20 cellular contexts compared by ENCODE assay signal in the genomic region with DNA sequence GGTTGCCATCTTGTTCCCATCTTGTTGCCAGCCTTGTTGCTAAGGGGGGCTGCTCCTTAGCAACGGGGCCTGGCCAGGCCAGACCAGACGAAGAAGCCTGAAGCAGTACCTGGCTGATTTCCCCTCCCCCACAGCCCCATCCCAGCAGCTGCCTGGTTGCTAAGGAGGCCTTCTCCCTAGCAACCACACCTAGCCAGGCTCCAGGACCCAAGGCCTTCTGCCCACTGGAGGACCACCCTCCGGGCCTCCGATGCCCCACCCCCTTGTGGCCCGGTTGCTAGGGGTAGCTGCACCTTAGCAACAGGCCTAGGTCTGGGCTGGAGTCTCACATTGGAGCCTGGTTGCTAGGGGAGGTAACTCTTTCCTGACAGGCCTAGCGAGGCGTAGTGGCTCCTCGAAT. TPM values are rescaled to one million over a fixed set of nuclear protein-coding genes. Genes with fewer than 3 reads are reported as not detected.
DNase-seq lines count a peak whose midpoint lies in the region; ATAC-seq and TF ChIP-seq lines count a peak whose summit lies in the region.
"Had no signal": no experiment of that assay in that cellular context is flagged by ENCODE, and none has a peak within 500 bp of the region (broad histone marks: within the 10 kb centered on the region; RNA-seq: fewer than 3 reads in every experiment).

No MANE protein-coding gene starts in this region.

- H3K4me3 ChIP-seq in neuronal stem cell (ENCODE audit: low read length in 2 of 2) (no peak overlapping the region), PC-9 (no peak overlapping the region)
- H3K4me3 ChIP-seq: A549, ascending aorta, gastrocnemius medialis, GM23248, lower lobe of right lung, SJCRH30, upper lobe of right lung had no signal

- H3K9me3 ChIP-seq in neuronal stem cell (replicated peaks in 1 of 2; ENCODE audit: control insufficient read depth in 2 of 2, insufficient read depth in 1 of 2, low read depth in 1 of 2, low read length in 2 of 2), result no peaks in the 10 kb centered on the region
- no peaks in the 10 kb centered on the region for H3K9me3 ChIP-seq in PC-9 (ENCODE audit: insufficient read depth, low read depth)
- H3K9me3 ChIP-seq: A549, ascending aorta, gastrocnemius medialis, lower lobe of right lung, SJCRH30, upper lobe of right lung had no signal

- H3K23ac ChIP-seq in neuronal stem cell (ENCODE audit: low read depth, low read length, poor library complexity), result no peak overlapping the region

- peaks cover 9% of the 10 kb centered on the region for H3K79me2 ChIP-seq in PC-9 (ENCODE audit: low read depth)

- intact Hi-C loops in PC-9 (cut with micrococcal nuclease; ENCODE audit: unreplicated experiment), result no loop called here

- H3K4me1 ChIP-seq in neuronal stem cell (ENCODE audit: control insufficient read depth in 2 of 2, insufficient read depth in 1 of 2, low read depth in 1 of 2, low read length in 2 of 2), result peaks cover 8 to 13% of the 10 kb centered on the region in 2 donors
- 0 out of 2 replicates have a peak, but pooled peaks cover 3% of the 10 kb centered on the region for H3K4me1 ChIP-seq in PC-9 (replicated peaks; ENCODE audit: insufficient read depth)
- H3K4me1 ChIP-seq: SJCRH30, upper lobe of right lung had no signal

- H3K18ac ChIP-seq in neuronal stem cell (ENCODE audit: low read length), result peak overlapping the region; percentile 87

- H2AFZ ChIP-seq in neuronal stem cell (ENCODE audit: low read length), result peak overlapping the region; percentile 69
- no peak overlapping the region for H2AFZ ChIP-seq in PC-9
- H2AFZ ChIP-seq: GM23248 had no signal

- peak overlapping the region; percentile 52 for H4K8ac ChIP-seq in neuronal stem cell (ENCODE audit: low read depth, low read length)

- WGBS in neuronal stem cell (ENCODE audit: extremely low coverage in 2 of 2, insufficient read length in 2 of 2, insufficient replicate concordance in 1 of 2), 2 donors, result no CpG with 5 or more reads among the region's 8 CpGs

- H2BK120ac ChIP-seq in neuronal stem cell (ENCODE audit: low read depth, low read length), result no peak overlapping the region

- H2BK12ac ChIP-seq in neuronal stem cell (ENCODE audit: low read length), result peak overlapping the region; percentile 14

- peak overlapping the region; percentile 32 for H2BK15ac ChIP-seq in neuronal stem cell (ENCODE audit: low read length)

- no TSS peak for BruUV-seq in PC-9 (replicated peaks; lab: Mats Ljungman, UMichigan)

- H3K14ac ChIP-seq in neuronal stem cell (ENCODE audit: low read length), result no peak overlapping the region

- peak; percentile 10 for DNase-seq in NCI-H345 (lab: John Stamatoyannopoulos, UW)
- no peak for DNase-seq in NCI-H345 treated with DMSO at 0.1 percent for 48 hours (lab: John Stamatoyannopoulos, UW; ENCODE audit: unreplicated experiment)
- DNase-seq in NCI-H1930 (lab: John Stamatoyannopoulos, UW), result peak; percentile 25 to 35
- peak; percentile 72 for DNase-seq in ecto neural progenitor cell (ENCODE audit: low spot score)
- no peak for DNase-seq in neuronal stem cell (ENCODE audit: low spot score)
- no peak for DNase-seq in PC-9
- DNase-seq: activated CD8-positive, alpha-beta memory T cell treated with anti-CD3 and anti-CD28 coated beads, Interleukin-2, amount 50 U/mL, for 4 hours; activated naive CD4-positive, alpha-beta T cell treated with Interleukin-2 at 50 U/mL for 16 hours; gastrocnemius medialis; GM23248; lower lobe of right lung; naive thymus-derived CD4-positive, alpha-beta T cell; NCI-H1694 treated with DMSO at 0.1 percent for 48 hours; SJCRH30; upper lobe of right lung had no signal

- H2BK5ac ChIP-seq in neuronal stem cell (ENCODE audit: low read length), result peak overlapping the region; percentile 60

- POLR2A ChIA-PET in PC-9 (lab: Charles Lee; ENCODE audit: unreplicated experiment), result no interaction called here

- H3K36me3 ChIP-seq in neuronal stem cell (replicated peaks in 1 of 2; ENCODE audit: control insufficient read depth in 2 of 2, insufficient read depth in 2 of 2, low read length in 2 of 2), result no peaks in the 10 kb centered on the region
- H3K36me3 ChIP-seq in PC-9 (ENCODE audit: low read depth), result no peaks in the 10 kb centered on the region
- H3K36me3 ChIP-seq: ascending aorta, gastrocnemius medialis, lower lobe of right lung, SJCRH30, upper lobe of right lung had no signal

- CTCF ChIA-PET in PC-9 (lab: Charles Lee), result no interaction called here

- H3K27me3 ChIP-seq in neuronal stem cell (ENCODE audit: control insufficient read depth in 3 of 3, insufficient read depth in 3 of 3, low read depth in 1 of 3, low read length in 3 of 3) (no peaks in the 10 kb centered on the region), PC-9 (ENCODE audit: insufficient read depth, low read depth) (no peaks in the 10 kb centered on the region)
- H3K27me3 ChIP-seq: ascending aorta, gastrocnemius medialis, SJCRH30, upper lobe of right lung had no signal

- ATAC-seq in GM21737 (IDR thresholded peaks at IDR 0.05; ENCODE audit: unreplicated experiment) (no peak), HG03432 (IDR thresholded peaks at IDR 0.05; ENCODE audit: unreplicated experiment) (no peak)
- ATAC-seq: A549; gastrocnemius medialis; lower lobe of right lung; naive thymus-derived CD4-positive, alpha-beta T cell; upper lobe of right lung had no signal

- H3K27ac ChIP-seq in neuronal stem cell (replicated peaks; ENCODE audit: low read length) (peak overlapping the region; percentile 37), PC-9 (no peak overlapping the region)
- H3K27ac ChIP-seq: A549, ascending aorta, gastrocnemius medialis, GM23248, lower lobe of right lung, SJCRH30, upper lobe of right lung had no signal

- TF ChIP-seq CTCF in PC-9 (conservative IDR thresholded peaks at IDR 0.05), result no peak

- peaks cover 22% of the 10 kb centered on the region for H3F3A ChIP-seq in PC-9 (ENCODE audit: insufficient read depth, low read depth)

- H3K9ac ChIP-seq in neuronal stem cell (ENCODE audit: low read depth, low read length, poor library complexity), result peak overlapping the region; percentile 64
- H3K9ac ChIP-seq: GM23248 had no signal

- peaks cover 1% of the 10 kb centered on the region for H3K79me1 ChIP-seq in neuronal stem cell (ENCODE audit: low read depth, low read length)

- H3K4ac ChIP-seq in neuronal stem cell (ENCODE audit: low read length), result no peak overlapping the region

- no peaks in the 10 kb centered on the region for H3K9me2 ChIP-seq in PC-9 (ENCODE audit: insufficient read depth)

- peak overlapping the region; percentile 38 for H4K91ac ChIP-seq in neuronal stem cell (ENCODE audit: low read depth, low read length, poor library complexity)

- H2AK5ac ChIP-seq in neuronal stem cell (ENCODE audit: low read depth, low read length), result peak overlapping the region; percentile 87

- H3K4me2 ChIP-seq in neuronal stem cell (ENCODE audit: insufficient read depth, low read length, poor library complexity, severe bottlenecking) (peak overlapping the region; percentile 14), PC-9 (no peak overlapping the region)
- H3K4me2 ChIP-seq: A549 had no signal

- no peaks in the 10 kb centered on the region for H4K20me1 ChIP-seq in PC-9 (ENCODE audit: insufficient read depth)

RNA-seq across cellular contexts. Expression of a gene that starts 3.9 kb away (rescaled TPM):
- 0.73 TPM for polyA plus RNA-seq in neuronal stem cell (2013, experiment 1 of 2)
- polyA plus RNA-seq in neuronal stem cell (2013, experiment 2 of 2), result 1.00 TPM
- 16.2 TPM in 2 replicates for total RNA-seq in PC-9 (2021)
- total RNA-seq: ascending aorta, GM23248 had no signal
- polyA plus RNA-seq: CD14-positive monocyte had no signal

RNA-seq across cellular contexts. Expression of a gene that starts 4.7 kb away (rescaled TPM):
- polyA plus RNA-seq in neuronal stem cell (2013, experiment 1 of 2), result 44.8 TPM
- 45.0 TPM for polyA plus RNA-seq in neuronal stem cell (2013, experiment 2 of 2)
- 63.6 and 71.3 TPM in 2 replicates for total RNA-seq in PC-9 (2021)

RNA-seq across cellular contexts. Expression of a gene that starts 6.0 kb away (rescaled TPM):
- 16.0 TPM for polyA plus RNA-seq in neuronal stem cell (2013, experiment 1 of 2)
- polyA plus RNA-seq in neuronal stem cell (2013, experiment 2 of 2), result 16.2 TPM
- 40.4 and 41.3 TPM in 2 replicates for total RNA-seq in PC-9 (2021)

RNA-seq across cellular contexts. Expression of a gene that starts 54.9 kb away (rescaled TPM):
- polyA plus RNA-seq in neuronal stem cell (2013, experiment 1 of 2), result 24.4 TPM
- 23.5 TPM for polyA plus RNA-seq in neuronal stem cell (2013, experiment 2 of 2)
- 36.6 and 40.6 TPM in 2 replicates for total RNA-seq in PC-9 (2021)

RNA-seq across cellular contexts. Expression of a gene that starts 57.0 kb away (rescaled TPM):
- 46.4 TPM for polyA plus RNA-seq in neuronal stem cell (2013, experiment 1 of 2)
- 48.0 TPM for polyA plus RNA-seq in neuronal stem cell (2013, experiment 2 of 2)
- 86.9 and 91.3 TPM in 2 replicates for total RNA-seq in PC-9 (2021)

Comparison
In these comparisons a context has a peak if more than half of its experiments do, and no peak if none do; other contexts are left out.
1. DNase-seq: peak in NCI-H345 (single experiment), NCI-H1930 (2 of 2) and ecto neural progenitor cell (single experiment); none in NCI-H345 treated with DMSO at 0.1 percent for 48 hours (single experiment), neuronal stem cell (single experiment) and PC-9 (0 of 2).